In the genomic region with DNA sequence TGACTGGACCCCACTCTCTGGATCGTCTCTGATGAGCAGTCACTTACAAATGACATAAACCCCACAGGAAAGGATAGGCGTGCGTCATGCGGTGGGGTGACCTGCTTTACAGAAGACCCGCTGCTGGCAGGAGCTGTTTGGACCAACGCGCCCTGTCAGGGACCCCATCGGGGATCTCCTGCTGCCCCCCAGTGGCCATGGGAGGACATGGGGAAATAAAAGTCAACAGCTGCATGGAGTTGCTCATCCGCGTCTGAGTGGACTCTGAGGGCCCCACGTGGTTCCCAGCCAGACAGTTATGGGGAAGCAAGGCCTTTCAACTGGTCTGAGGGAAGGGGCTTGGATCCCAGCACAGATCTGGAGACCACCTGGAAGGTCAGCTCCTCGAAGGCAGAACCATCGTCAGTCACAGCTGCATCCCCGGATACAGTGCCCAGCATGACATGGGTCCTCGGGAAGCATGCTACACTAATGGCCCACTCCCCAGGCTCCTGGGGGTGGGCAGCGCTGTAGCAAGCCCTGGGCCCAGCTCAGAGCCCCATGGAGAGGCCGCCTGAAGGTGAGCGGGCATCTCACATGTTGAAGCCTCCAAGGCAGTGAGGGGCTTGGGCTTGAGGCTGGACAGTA, we compare ENCODE assay signal across 8 cellular contexts. TPM values are rescaled to one million over a fixed set of nuclear protein-coding genes. Genes with fewer than 3 reads are reported as not detected.
A peak's percentile ranks its signal among the peaks of the same experiment; 100 is the strongest.
DNase-seq lines count a peak whose midpoint lies in the region; ATAC-seq and TF ChIP-seq lines count a peak whose summit lies in the region.

No MANE protein-coding gene starts in this region.

- TF ChIP-seq CTCF in GM10266 (IDR thresholded peaks at IDR 0.05; ENCODE audit: control insufficient read depth, insufficient read depth, low read depth, missing control alignments) (peak; percentile 89), Panc1 (IDR thresholded peaks at IDR 0.05) (peak; percentile 89), nephron progenitor cell (IDR thresholded peaks at IDR 0.05) (peak; percentile 82)

- in situ Hi-C loops in Panc1 (cut with HindIII; ENCODE audit: low pct_unique_long_range_greater_than_20kb, low sequenced_read_pairs): no loop called here

- H3K4me1 ChIP-seq in Panc1 (ENCODE audit: control insufficient read depth, insufficient read depth, low read length): no peaks in the 10 kb centered on the region

- H3K4me1 Mint-ChIP-seq in nephron progenitor cell: peaks cover 4% of the 10 kb centered on the region
- peaks cover 6% of the 10 kb centered on the region for H3K4me1 Mint-ChIP-seq in stimulated activated memory B cell treated with anti-CD40 and anti-IgM and Interleukin-4, amounts not matched to agents 10 μg/mL and 1 μg/mL and 100 μg/mL, for 72 hours

- intact Hi-C loops in Panc1 (cut with micrococcal nuclease; ENCODE audit: unreplicated experiment): loop anchor here (2.0 to 5.0 kb wide), 2 partner anchors 42 to 205 kb away; no protein-coding TSS in a partner anchor

- no peak overlapping the region for H3K27ac Mint-ChIP-seq in nephron progenitor cell
- H3K27ac Mint-ChIP-seq in stimulated activated memory B cell treated with anti-CD40 and anti-IgM and Interleukin-4, amounts not matched to agents 10 μg/mL and 1 μg/mL and 100 μg/mL, for 72 hours: no peak overlapping the region

- no peak overlapping the region for H3K27ac ChIP-seq in Panc1 (ENCODE audit: low read length)

- H3K4me3 Mint-ChIP-seq in nephron progenitor cell: no peak overlapping the region
- no peak overlapping the region for H3K4me3 Mint-ChIP-seq in stimulated activated memory B cell treated with anti-CD40 and anti-IgM and Interleukin-4, amounts not matched to agents 10 μg/mL and 1 μg/mL and 100 μg/mL, for 72 hours

- no peaks in the 10 kb centered on the region for H3K9me3 Mint-ChIP-seq in nephron progenitor cell
- H3K9me3 Mint-ChIP-seq in stimulated activated memory B cell treated with anti-CD40 and anti-IgM and Interleukin-4, amounts not matched to agents 10 μg/mL and 1 μg/mL and 100 μg/mL, for 72 hours: no peaks in the 10 kb centered on the region

- POLR2A ChIA-PET in Panc1 (lab: Charles Lee): no interaction called here

- no TSS peak for BruUV-seq in Panc1 (replicated peaks; lab: Mats Ljungman, UMichigan)

- peaks cover 15% of the 10 kb centered on the region for H3K36me3 Mint-ChIP-seq in nephron progenitor cell (ENCODE audit: low read depth)
- H3K36me3 Mint-ChIP-seq in stimulated activated memory B cell treated with anti-CD40 and anti-IgM and Interleukin-4, amounts not matched to agents 10 μg/mL and 1 μg/mL and 100 μg/mL, for 72 hours: peaks cover 7% of the 10 kb centered on the region

- no peaks in the 10 kb centered on the region for H3K36me3 ChIP-seq in Panc1 (ENCODE audit: control insufficient read depth, insufficient read depth, low read length)

- CTCF ChIA-PET in Panc1 (lab: Charles Lee): interaction anchor here (0.7 to 1.3 kb wide), 9 partner anchors 14 to 207 kb away, joined by 3 to 8 read pairs (median 3); a partner anchor contains a TSS

- no peaks in the 10 kb centered on the region for H3K27me3 Mint-ChIP-seq in nephron progenitor cell (ENCODE audit: low read depth, poor library complexity)
- no peaks in the 10 kb centered on the region for H3K27me3 Mint-ChIP-seq in stimulated activated memory B cell treated with anti-CD40 and anti-IgM and Interleukin-4, amounts not matched to agents 10 μg/mL and 1 μg/mL and 100 μg/mL, for 72 hours

- peak; percentile 87 for ATAC-seq in Panc1
- ATAC-seq in stimulated activated memory B cell treated with anti-CD40 and anti-IgM and Interleukin-4, amounts not matched to agents 10 μg/mL and 1 μg/mL and 100 μg/mL, for 72 hours: peak; percentile 82

- no peaks in the 10 kb centered on the region for H3K27me3 ChIP-seq in Panc1 (ENCODE audit: control insufficient read depth, insufficient read depth, low read length)

- H3K9me3 ChIP-seq in Panc1 (ENCODE audit: control insufficient read depth, insufficient read depth, low read depth, low read length): no peaks in the 10 kb centered on the region

- DNase-seq in GM10266 (ENCODE audit: extremely low spot score) (peak; percentile 89), HuH-7.5 (ENCODE audit: low spot score) (peak; percentile 95), Panc1 (ENCODE audit: low read depth, low spot score) (peak; percentile 55), fibroblast of gingiva (ENCODE audit: low read depth) (peak; percentile 71), nephron progenitor cell (peak; percentile 91), OCI-M2 (lab: John Stamatoyannopoulos, UW; ENCODE audit: unreplicated experiment) (no peak)
- DNase-seq in activated T-cell treated with anti-CD3 and anti-CD28 coated beads, Interleukin-2, amount 50 U/mL, for 1 hour: peak; percentile 80

- no peak overlapping the region for H3K4me3 ChIP-seq in Panc1 (ENCODE audit: low read depth in 2 of 2, low read length in 2 of 2)

RNA-seq across cellular contexts. Expression of a gene that starts 32.1 kb away (rescaled TPM):
- total RNA-seq in Panc1 (2021; ENCODE audit: unreplicated experiment): not detected
- not detected for polyA plus RNA-seq in Panc1 (2012; ENCODE audit: insufficient read length)

RNA-seq across cellular contexts. Expression of a gene that starts 46.4 kb away (rescaled TPM):
- not detected for total RNA-seq in Panc1 (2021; ENCODE audit: unreplicated experiment)
- not detected for polyA plus RNA-seq in Panc1 (2012; ENCODE audit: insufficient read length)
